In genomic region chr2:176817061-176817565, GRCh38 we compare ENCODE assay signal across 9 cellular contexts.
A peak's percentile ranks its signal among the peaks of the same experiment; 100 is the strongest.
DNase-seq lines count a peak whose midpoint lies in the region; ATAC-seq and TF ChIP-seq lines count a peak whose summit lies in the region.
"Had no signal": no experiment of that assay in that cellular context is flagged by ENCODE, and none has a peak within 500 bp of the region (broad histone marks: within the 10 kb centered on the region; RNA-seq: fewer than 3 reads in every experiment).

No MANE protein-coding gene starts in this region.

- H3K27me3 ChIP-seq in A673 (replicated peaks; ENCODE audit: insufficient read depth, low read depth, low read length, poor library complexity) = no peaks in the 10 kb centered on the region

- DNase-seq in A673 (ENCODE audit: low spot score) (peak; percentile 76), GM12864 (ENCODE audit: low read depth) (no peak), NOMO-1 treated with dmso at 0.1 percent for 144 hours (lab: John Stamatoyannopoulos, UW; ENCODE audit: unreplicated experiment) (peak; percentile 27), fibroblast of the aortic adventitia (ENCODE audit: low read depth) (no peak), DMS79 treated with DMSO at 0.1 percent for 48 hours (lab: John Stamatoyannopoulos, UW) (no peak), cerebellar cortex (ENCODE audit: low spot score) (no peak), EL (no peak)
- DNase-seq: NCI-H2107 had no signal

- H3K4me1 ChIP-seq in A673 (ENCODE audit: insufficient read depth, low read length, poor library complexity, severe bottlenecking) = peaks cover 90% of the 10 kb centered on the region

- no peaks in the 10 kb centered on the region for H3K9me3 ChIP-seq in A673 (ENCODE audit: low read depth, low read length, poor library complexity, severe bottlenecking)

- ATAC-seq in GM21526 (IDR thresholded peaks at IDR 0.05; ENCODE audit: low FRiP score, unreplicated experiment) = no peak

- H3K27ac ChIP-seq in A673 (ENCODE audit: low read depth, low read length, poor library complexity, severe bottlenecking) = peak overlapping the region; percentile 71

- POLR2A ChIA-PET in A673 (lab: Charles Lee; ENCODE audit: low non-redundant PET) = interaction anchor here (0.6 kb wide), 1 partner anchor 131 kb away, joined by 3 read pairs; no protein-coding TSS in a partner anchor

- CTCF ChIA-PET in A673 (lab: Charles Lee) = interaction anchor here (0.6 to 1.3 kb wide), 7 partner anchors 77 to 332 kb away, joined by 4 to 9 read pairs (median 6); no protein-coding TSS in a partner anchor

- TF ChIP-seq CTCF in A673 (conservative IDR thresholded peaks at IDR 0.05; ENCODE audit: low read depth, low read length) (peak; percentile 67), GM12864 (IDR thresholded peaks at IDR 0.05; ENCODE audit: low read depth, low read length, missing control alignments) (peak; percentile 15), fibroblast of the aortic adventitia (IDR thresholded peaks at IDR 0.05; ENCODE audit: insufficient read depth, low read length) (peak; percentile 8)

- BruUV-seq in A673 (replicated peaks; lab: Mats Ljungman, UMichigan) = no TSS peak

- no peak overlapping the region for H3K4me3 ChIP-seq in A673 (ENCODE audit: low read depth, low read length, poor library complexity, severe bottlenecking)
- no peak overlapping the region for H3K4me3 ChIP-seq in GM12864 (ENCODE audit: low read depth, low read length)
- no peak overlapping the region for H3K4me3 ChIP-seq in fibroblast of the aortic adventitia (ENCODE audit: low read depth, low read length)

- intact Hi-C loops in A673 (cut with micrococcal nuclease; ENCODE audit: unreplicated experiment) = loop anchor here (1.0 to 10.0 kb wide), 3 partner anchors 262 to 680 kb away; no protein-coding TSS in a partner anchor

- H3K36me3 ChIP-seq in A673 (ENCODE audit: insufficient read depth, low read length, poor library complexity, severe bottlenecking) = no peaks in the 10 kb centered on the region

Comparison
In these comparisons a context has a peak if more than half of its experiments do, and no peak if none do; other contexts are left out.
1. DNase-seq: peak in A673 (single experiment) and NOMO-1 treated with dmso at 0.1 percent for 144 hours (single experiment); none in GM12864 (single experiment), fibroblast of the aortic adventitia (single experiment), DMS79 treated with DMSO at 0.1 percent for 48 hours (single experiment), cerebellar cortex (single experiment) and EL (single experiment).
2. CTCF ChIP-seq: peak in every context shown above with its lines; median percentile 67 in A673; 15 in GM12864; 8 in fibroblast of the aortic adventitia.